Comparison of ENCODE assay signal across 27 cellular contexts in genomic region chr7:84582747-84583146, GRCh38.
"Had no signal": no experiment of that assay in that cellular context is flagged by ENCODE, and none has a peak within 500 bp of the region (broad histone marks: within the 10 kb centered on the region; RNA-seq: fewer than 3 reads in every experiment).

No MANE protein-coding gene starts in this region.

- ATAC-seq: stimulated activated effector memory CD8-positive, alpha-beta T cell treated with anti-CD3 and anti-CD28 coated beads, Interleukin-12 subunit alpha, Interleukin-12 subunit beta, amount 100 ng/mL, for 72 hours; stimulated activated memory B cell treated with anti-CD40 and anti-IgM and Interleukin-4, amounts not matched to agents 10 μg/mL and 1 μg/mL and 100 μg/mL, for 72 hours; stimulated activated naive B cell treated with anti-CD40 and anti-IgM and Interleukin-4, amounts not matched to agents 10 μg/mL and 1 μg/mL and 100 μg/mL, for 72 hours; stimulated activated naive CD8-positive, alpha-beta T cell treated with anti-CD3 and anti-CD28 coated beads, Interleukin-15, amount 100 ng/mL, for 72 hours; stimulated activated naive CD8-positive, alpha-beta T cell treated with anti-CD3 and anti-CD28 coated beads, Interleukin-15, Interleukin-2, amounts not matched to agents 100 U/mL and 50 U/mL, for 24 hours; upper lobe of right lung had no signal

- H3K4me3 ChIP-seq: stomach, suprapubic skin, testis, thoracic aorta, thyroid gland, tibial artery, tibial nerve, transverse colon, upper lobe of left lung, upper lobe of right lung, uterus, vagina had no signal

- H3K27ac ChIP-seq: stomach, suprapubic skin, testis, thoracic aorta, thyroid gland, tibial artery, tibial nerve, transverse colon, upper lobe of left lung, upper lobe of right lung, uterus, vagina had no signal

- H3K4me1 ChIP-seq: stomach, suprapubic skin, testis, thyroid gland, tibial artery, tibial nerve, transverse colon, upper lobe of left lung, upper lobe of right lung, uterus, vagina had no signal

- H3K27me3 ChIP-seq: stomach, suprapubic skin, testis, thyroid gland, tibial artery, tibial nerve, transverse colon, upper lobe of left lung, upper lobe of right lung, uterus, vagina had no signal

- FAIRE-seq: urothelium cell line had no signal

- H3K9me3 ChIP-seq: stomach, suprapubic skin, testis, thoracic aorta, thyroid gland, tibial artery, tibial nerve, transverse colon, upper lobe of left lung, upper lobe of right lung, uterus, vagina had no signal

- H3K36me3 ChIP-seq: stomach, suprapubic skin, thoracic aorta, thyroid gland, tibial artery, tibial nerve, transverse colon, upper lobe of left lung, upper lobe of right lung, uterus, vagina had no signal

- DNase-seq: stimulated activated CD4-positive, alpha-beta T cell treated with anti-CD3 and anti-CD28 coated beads, Interleukin-2, amount 100 ng/mL, for 48 hours; stimulated activated CD4-positive, alpha-beta T cell treated with anti-CD3 and anti-CD28 coated beads, Interleukin-4, amount 100 ng/mL, for 1 hour; stimulated activated CD4-positive, alpha-beta T cell treated with anti-CD3 and anti-CD28 coated beads, Interleukin-4, amount 100 ng/mL, for 24 hours; stimulated activated CD4-positive, alpha-beta T cell treated with anti-CD3 and anti-CD28 coated beads, Interleukin-4, amount 100 ng/mL, for 4 hours; stimulated activated CD8-positive, alpha-beta memory T cell treated with anti-CD3 and anti-CD28 coated beads, Interleukin-4, amount 100 ng/mL, for 48 hours; stimulated activated naive B cell treated with anti-CD40 and anti-IgM and Interleukin-4, amounts not matched to agents 10 μg/mL and 1 μg/mL and 100 μg/mL, for 72 hours; stimulated activated naive CD4-positive, alpha-beta T cell; stimulated activated naive CD4-positive, alpha-beta T cell treated with Interleukin-2 at 50 U/mL for 16 hours; stimulated activated naive CD8-positive, alpha-beta T cell treated with anti-CD3 and anti-CD28 coated beads, Interleukin-15, amount 100 ng/mL, for 72 hours; stimulated activated naive CD8-positive, alpha-beta T cell treated with anti-CD3 and anti-CD28 coated beads, Interleukin-15, Interleukin-2, amounts not matched to agents 100 U/mL and 50 U/mL, for 24 hours; stomach; substantia nigra; testis; thyroid gland; tibial artery; transverse colon; trophoblast cell; upper lobe of left lung; upper lobe of right lung; uterus had no signal
